ENCODE assay signal across 18 cellular contexts in the genomic region with DNA sequence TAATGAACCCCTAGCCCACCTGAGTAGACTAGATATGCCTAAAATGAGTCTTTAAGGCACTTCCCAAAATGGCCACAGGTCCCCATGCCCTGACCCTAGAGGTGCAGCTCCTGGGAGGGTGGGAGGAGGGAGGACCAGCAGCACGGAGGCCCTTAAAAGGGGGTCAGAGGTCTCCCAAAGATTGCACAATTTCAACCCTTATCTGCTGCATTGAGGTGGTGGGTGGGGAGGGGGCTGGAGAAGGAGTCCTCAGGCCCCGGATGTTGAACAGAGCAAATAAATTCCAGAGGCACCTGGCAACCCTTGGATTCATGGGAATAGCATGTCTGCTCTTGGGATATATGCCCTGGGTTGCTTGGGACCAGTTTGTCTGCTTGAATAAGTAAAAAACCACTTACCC. TPM values are rescaled to one million over a fixed set of nuclear protein-coding genes. Genes with fewer than 3 reads are reported as not detected.
DNase-seq lines count a peak whose midpoint lies in the region; ATAC-seq, FAIRE-seq and TF ChIP-seq lines count a peak whose summit lies in the region.
"Had no signal": no experiment of that assay in that cellular context is flagged by ENCODE, and none has a peak within 500 bp of the region (broad histone marks: within the 10 kb centered on the region; RNA-seq: fewer than 3 reads in every experiment).

No MANE protein-coding gene starts in this region.

- no peak overlapping the region for H3K4me2 ChIP-seq in K562 (ENCODE audit: insufficient read depth, low read length)
- no peak overlapping the region for H3K4me2 ChIP-seq in OCI-LY7 (ENCODE audit: low read length)
- H3K4me2 ChIP-seq: A549 had no signal

- H3K4me3 ChIP-seq in K562 (no peak overlapping the region), OCI-LY7 (ENCODE audit: low read depth, low read length, poor library complexity, severe bottlenecking) (no peak overlapping the region)
- H3K4me3 ChIP-seq: A549, SJSA1 had no signal

- no peak for TF ChIP-seq POLR2A in K562 (conservative IDR thresholded peaks at IDR 0.05)

- 0% methylated on average over 2 of the region's 2 CpGs for whole genome bisulfite sequencing in K562 (ENCODE audit: insufficient coverage, low coverage, missing lambda C conversion rate)

- H3K27ac ChIP-seq in K562 (ENCODE audit: extremely low read depth, low read depth, low read length): no peak overlapping the region
- no peak overlapping the region for H3K27ac ChIP-seq in OCI-LY7 (ENCODE audit: low read depth, low read length, poor library complexity, severe bottlenecking)
- H3K27ac ChIP-seq: A549, SJSA1 had no signal

- POLR2A ChIA-PET in K562 (lab: Yijun Ruan, JAX) (no interaction called here), OCI-LY7 (lab: Charles Lee) (no interaction called here)

- H3K9me3 ChIP-seq in K562 (replicated peaks; ENCODE audit: control insufficient read depth, insufficient read depth, low read depth, low read length): no peaks in the 10 kb centered on the region
- no peaks in the 10 kb centered on the region for H3K9me3 ChIP-seq in OCI-LY7 (ENCODE audit: low read length)
- H3K9me3 ChIP-seq: A549, SJSA1 had no signal

- intact Hi-C loops in K562 (cut with micrococcal nuclease) (no loop called here), OCI-LY7 (cut with micrococcal nuclease; ENCODE audit: unreplicated experiment) (no loop called here)

- no peak for TF ChIP-seq EP300 in K562 (IDR thresholded peaks at IDR 0.05; ENCODE audit: low read length)

- H3K36me3 ChIP-seq in K562 (ENCODE audit: control insufficient read depth, insufficient read depth, low read length) (no peaks in the 10 kb centered on the region), OCI-LY7 (ENCODE audit: insufficient read depth, low read length) (no peaks in the 10 kb centered on the region)
- H3K36me3 ChIP-seq: SJSA1 had no signal

- no peaks in the 10 kb centered on the region for H3K9me2 ChIP-seq in OCI-LY7 (ENCODE audit: insufficient read depth, low read length)

- in situ Hi-C loops in K562 (cut with MboI): loop anchor here (25.0 kb wide), 1 partner anchor 708 kb away; the partner anchor contains the start of gene MRGPRX2

- no peak for TF ChIP-seq RAD21 in K562 (CRISPR knock-in tag; conservative IDR thresholded peaks at IDR 0.05 in 1 of 2, IDR thresholded peaks at IDR 0.05 in 1 of 2)

- no peaks in the 10 kb centered on the region for H4K20me1 ChIP-seq in K562 (replicated peaks; ENCODE audit: control insufficient read depth, insufficient read depth, low read length)
- no peaks in the 10 kb centered on the region for H4K20me1 ChIP-seq in OCI-LY7 (ENCODE audit: insufficient read depth, low read length)

- H3K79me2 ChIP-seq in K562 (ENCODE audit: control insufficient read depth, insufficient read depth, low read length) (no peaks in the 10 kb centered on the region), OCI-LY7 (ENCODE audit: insufficient read depth, low read depth, low read length) (no peaks in the 10 kb centered on the region)

- peak; percentile 27 for DNase-seq in HuH-7.5 (ENCODE audit: low spot score)
- DNase-seq in K562 (ENCODE audit: extremely low read depth in 1 of 4, low spot score in 3 of 4): peak in 1 of 4 experiments; percentile 11
- peak; percentile 30 for DNase-seq in renal cortical epithelial cell (ENCODE audit: low read depth)
- no peak for DNase-seq in NCI-H2196 treated with DMSO at 0.1 percent for 48 hours (lab: John Stamatoyannopoulos, UW; ENCODE audit: unreplicated experiment)
- DNase-seq in OCI-LY7 (ENCODE audit: low spot score): no peak
- no peak for DNase-seq in NCI-H2029 treated with DMSO at 0.1 percent for 48 hours (lab: John Stamatoyannopoulos, UW)
- DNase-seq: AML-193; CD8-positive, alpha-beta T cell; GF-D8; KBM-7; NCI-H1105 treated with DMSO at 0.1 percent for 48 hours; NCI-H187 treated with DMSO at 0.1 percent for 48 hours; NCI-H2171; SW 1271 had no signal

- TF ChIP-seq CTCF in K562 (IDR thresholded peaks at IDR 0.05 in 2 of 3, conservative IDR thresholded peaks at IDR 0.05 in 1 of 3; ENCODE audit: insufficient read depth in 2 of 3, low read depth in 1 of 3, low read length in 3 of 3) (no peak), OCI-LY7 (conservative IDR thresholded peaks at IDR 0.05; ENCODE audit: low read length) (no peak)

- FAIRE-seq in K562 (lab: Jason Lieb, UNC): no peak
- FAIRE-seq: A549, H54 had no signal

- ATAC-seq in GM18498 (IDR thresholded peaks at IDR 0.05; ENCODE audit: unreplicated experiment) (peak; percentile 20), K562 (no peak)
- ATAC-seq: A549; CD8-positive, alpha-beta T cell had no signal

- H2AFZ ChIP-seq in K562 (ENCODE audit: low read depth, low read length): no peak overlapping the region
- no peak overlapping the region for H2AFZ ChIP-seq in OCI-LY7 (ENCODE audit: low read length)

- H3K27me3 ChIP-seq in K562 (ENCODE audit: control insufficient read depth in 2 of 2, insufficient read depth in 2 of 2, low read length in 2 of 2): peaks cover 0 to 6% of the 10 kb centered on the region in 2 experiments; a peak in 1 of 5 replicates
- H3K27me3 ChIP-seq: SJSA1 had no signal

- H3K4me1 ChIP-seq in K562 (replicated peaks in 1 of 2; ENCODE audit: control insufficient read depth in 2 of 2, insufficient read depth in 2 of 2, low read length in 2 of 2) (no peaks in the 10 kb centered on the region), OCI-LY7 (ENCODE audit: insufficient read depth, low read length, poor library complexity, severe bottlenecking) (no peaks in the 10 kb centered on the region)
- H3K4me1 ChIP-seq: A549 had no signal

- H3K9me1 ChIP-seq in K562 (ENCODE audit: control insufficient read depth, insufficient read depth, low read length): no peaks in the 10 kb centered on the region

- CTCF ChIA-PET in K562 (lab: Yijun Ruan, JAX; ENCODE audit: low intra/inter-chr PET ratio): no interaction called here
- CTCF ChIA-PET in OCI-LY7 (lab: Charles Lee; ENCODE audit: unreplicated experiment): no interaction called here

- BruUV-seq in K562 (replicated peaks; lab: Mats Ljungman, UMichigan) (no TSS peak), OCI-LY7 (replicated peaks; lab: Mats Ljungman, UMichigan) (no TSS peak)

- H3K9ac ChIP-seq in K562 (ENCODE audit: insufficient read depth in 1 of 2, low read depth in 2 of 2, low read length in 2 of 2): no peak overlapping the region

TF ChIP-seq in K562, 482 proteins besides CTCF, POLR2A, EP300 and RAD21:
- no peak for TF ChIP-seq STAT5B (CRISPR knock-in tag; IDR thresholded peaks at IDR 0.05)
- 0 out of 2 replicates have a peak, but pooled peaks have one; percentile 35 for TF ChIP-seq CEBPB (tag; IDR thresholded peaks at IDR 0.05)

RNA-seq across cellular contexts. Expression of gene NAV2, which starts 57.6 kb away (rescaled TPM):
- total RNA-seq in K562 (2011; cell fraction: chromatin; rRNA removed; ENCODE audit: low replicate concordance): 0.58 and 1.4 TPM in 2 replicates
- 0.17 and 1.1 TPM in 2 replicates for total RNA-seq in K562 (2011; cell fraction: nucleolus; rRNA removed)
- total RNA-seq in K562 (2011; cell fraction: nucleoplasm; rRNA removed): 0.37 and 1.6 TPM in 2 replicates
- total RNA-seq in K562 (2014; rRNA removed): 0.05 TPM in 1 of 2 replicates, not detected in the other
- under 0.01 and 0.04 TPM in 2 replicates for total RNA-seq in K562 (2014; rRNA removed; fragmentation: Illumina TruSeq; extraction: Trizol)
- 0.04 TPM in 2 replicates for total RNA-seq in K562 (2015; rRNA removed; fragmentation: Illumina TruSeq; extraction: Trizol)
- 0.25 and 0.35 TPM in 2 replicates for total RNA-seq in K562 (2021)
- polyA plus RNA-seq in K562 (2011; rRNA removed): 0.07 and 0.41 TPM in 2 replicates
- polyA plus RNA-seq in K562 (2011; cell fraction: cytosol; rRNA removed): 0.07 and 0.25 TPM in 2 replicates
- polyA plus RNA-seq in K562 (2011; cell fraction: nucleus; rRNA removed): 0.47 and 0.86 TPM in 2 replicates
- 0.35 and 0.47 TPM in 2 replicates for polyA plus RNA-seq in K562 (2012)
- polyA plus RNA-seq in K562 (2014; fragmentation: Illumina TruSeq; extraction: Trizol): 0.07 and 0.15 TPM in 2 replicates
- under 1 TPM; 0.03 to 0.06 TPM for polyA plus RNA-seq in K562 (2014; fragmentation: Nextera tagmentation; extraction: Ambion mirVana)
- 0.05 and 0.08 TPM in 2 replicates for polyA plus RNA-seq in K562 (2014; rRNA removed)
- polyA minus RNA-seq in K562 (2011; rRNA and poly(A)+ RNA removed): 0.18 and 0.96 TPM in 2 replicates
- 1.5 TPM in 1 of 2 replicates, not detected in the other for polyA minus RNA-seq in K562 (2011; cell fraction: cytosol; rRNA and poly(A)+ RNA removed)
- polyA minus RNA-seq in K562 (2011; cell fraction: nucleus; rRNA and poly(A)+ RNA removed): 0.67 and 0.78 TPM in 2 replicates
- 8.5 and 41.1 TPM in 2 replicates for total RNA-seq in renal cortical epithelial cell
- 0.06 and 0.39 TPM in 2 replicates for total RNA-seq in OCI-LY7 (2014; rRNA removed; shearing (Covaris generic))
- 0.33 and 0.68 TPM in 2 replicates for total RNA-seq in OCI-LY7 (2022)

Comparison
In these comparisons a context has a peak if more than half of its experiments do, and no peak if none do; other contexts are left out.
1. DNase-seq: peak in HuH-7.5 (single experiment) and renal cortical epithelial cell (single experiment); none in NCI-H2196 treated with DMSO at 0.1 percent for 48 hours (single experiment), OCI-LY7 (single experiment) and NCI-H2029 treated with DMSO at 0.1 percent for 48 hours (single experiment).